In the genomic region with DNA sequence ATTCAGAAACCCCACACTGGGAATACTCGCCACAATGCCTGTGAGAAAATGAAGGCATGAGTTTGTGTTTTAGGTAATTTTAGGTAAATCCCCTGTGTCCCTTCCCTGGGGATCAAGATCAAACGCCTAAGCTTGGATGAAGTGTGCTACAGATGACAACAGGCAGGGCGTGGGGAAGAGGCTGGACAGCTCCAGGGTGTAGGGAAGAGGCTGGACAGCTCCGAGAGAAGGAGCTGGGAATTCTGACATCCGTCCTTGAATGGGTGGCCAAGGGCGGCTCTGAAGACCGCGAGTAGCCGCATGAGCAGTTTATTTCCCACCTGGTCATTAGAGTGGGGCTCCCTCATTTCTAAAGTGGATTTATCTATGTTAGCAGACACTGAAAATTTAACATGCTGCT, we compare ENCODE assay signal across 1 cellular context.
TF ChIP-seq lines count a peak whose summit lies in the region.

No MANE protein-coding gene starts in this region.

TF ChIP-seq in A549, 52 proteins besides CTCF, POLR2A, EP300 and RAD21 (continued from another document):
- TF ChIP-seq, protein P1, sequence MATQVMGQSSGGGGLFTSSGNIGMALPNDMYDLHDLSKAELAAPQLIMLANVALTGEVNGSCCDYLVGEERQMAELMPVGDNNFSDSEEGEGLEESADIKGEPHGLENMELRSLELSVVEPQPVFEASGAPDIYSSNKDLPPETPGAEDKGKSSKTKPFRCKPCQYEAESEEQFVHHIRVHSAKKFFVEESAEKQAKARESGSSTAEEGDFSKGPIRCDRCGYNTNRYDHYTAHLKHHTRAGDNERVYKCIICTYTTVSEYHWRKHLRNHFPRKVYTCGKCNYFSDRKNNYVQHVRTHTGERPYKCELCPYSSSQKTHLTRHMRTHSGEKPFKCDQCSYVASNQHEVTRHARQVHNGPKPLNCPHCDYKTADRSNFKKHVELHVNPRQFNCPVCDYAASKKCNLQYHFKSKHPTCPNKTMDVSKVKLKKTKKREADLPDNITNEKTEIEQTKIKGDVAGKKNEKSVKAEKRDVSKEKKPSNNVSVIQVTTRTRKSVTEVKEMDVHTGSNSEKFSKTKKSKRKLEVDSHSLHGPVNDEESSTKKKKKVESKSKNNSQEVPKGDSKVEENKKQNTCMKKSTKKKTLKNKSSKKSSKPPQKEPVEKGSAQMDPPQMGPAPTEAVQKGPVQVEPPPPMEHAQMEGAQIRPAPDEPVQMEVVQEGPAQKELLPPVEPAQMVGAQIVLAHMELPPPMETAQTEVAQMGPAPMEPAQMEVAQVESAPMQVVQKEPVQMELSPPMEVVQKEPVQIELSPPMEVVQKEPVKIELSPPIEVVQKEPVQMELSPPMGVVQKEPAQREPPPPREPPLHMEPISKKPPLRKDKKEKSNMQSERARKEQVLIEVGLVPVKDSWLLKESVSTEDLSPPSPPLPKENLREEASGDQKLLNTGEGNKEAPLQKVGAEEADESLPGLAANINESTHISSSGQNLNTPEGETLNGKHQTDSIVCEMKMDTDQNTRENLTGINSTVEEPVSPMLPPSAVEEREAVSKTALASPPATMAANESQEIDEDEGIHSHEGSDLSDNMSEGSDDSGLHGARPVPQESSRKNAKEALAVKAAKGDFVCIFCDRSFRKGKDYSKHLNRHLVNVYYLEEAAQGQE (IDR thresholded peaks at IDR 0.05), result peak; percentile 85
- TF ChIP-seq POLR2AphosphoS2 (conservative IDR thresholded peaks at IDR 0.05; ENCODE audit: low read length), result no peak
- 0 out of 2 replicates have a peak, but pooled peaks have one; percentile 22 for TF ChIP-seq FOXS1 (CRISPR knock-in tag; IDR thresholded peaks at IDR 0.05)
- TF ChIP-seq HOXB5 (CRISPR knock-in tag; IDR thresholded peaks at IDR 0.05), result no peak
- TF ChIP-seq, protein P2, sequence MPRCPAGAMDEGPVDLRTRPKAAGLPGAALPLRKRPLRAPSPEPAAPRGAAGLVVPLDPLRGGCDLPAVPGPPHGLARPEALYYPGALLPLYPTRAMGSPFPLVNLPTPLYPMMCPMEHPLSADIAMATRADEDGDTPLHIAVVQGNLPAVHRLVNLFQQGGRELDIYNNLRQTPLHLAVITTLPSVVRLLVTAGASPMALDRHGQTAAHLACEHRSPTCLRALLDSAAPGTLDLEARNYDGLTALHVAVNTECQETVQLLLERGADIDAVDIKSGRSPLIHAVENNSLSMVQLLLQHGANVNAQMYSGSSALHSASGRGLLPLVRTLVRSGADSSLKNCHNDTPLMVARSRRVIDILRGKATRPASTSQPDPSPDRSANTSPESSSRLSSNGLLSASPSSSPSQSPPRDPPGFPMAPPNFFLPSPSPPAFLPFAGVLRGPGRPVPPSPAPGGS (IDR thresholded peaks at IDR 0.05), result no peak
- TF ChIP-seq, protein P3, sequence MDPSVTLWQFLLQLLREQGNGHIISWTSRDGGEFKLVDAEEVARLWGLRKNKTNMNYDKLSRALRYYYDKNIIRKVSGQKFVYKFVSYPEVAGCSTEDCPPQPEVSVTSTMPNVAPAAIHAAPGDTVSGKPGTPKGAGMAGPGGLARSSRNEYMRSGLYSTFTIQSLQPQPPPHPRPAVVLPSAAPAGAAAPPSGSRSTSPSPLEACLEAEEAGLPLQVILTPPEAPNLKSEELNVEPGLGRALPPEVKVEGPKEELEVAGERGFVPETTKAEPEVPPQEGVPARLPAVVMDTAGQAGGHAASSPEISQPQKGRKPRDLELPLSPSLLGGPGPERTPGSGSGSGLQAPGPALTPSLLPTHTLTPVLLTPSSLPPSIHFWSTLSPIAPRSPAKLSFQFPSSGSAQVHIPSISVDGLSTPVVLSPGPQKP (IDR thresholded peaks at IDR 0.05; ENCODE audit: low read depth, low read length), result no peak
- TF ChIP-seq, protein P4, sequence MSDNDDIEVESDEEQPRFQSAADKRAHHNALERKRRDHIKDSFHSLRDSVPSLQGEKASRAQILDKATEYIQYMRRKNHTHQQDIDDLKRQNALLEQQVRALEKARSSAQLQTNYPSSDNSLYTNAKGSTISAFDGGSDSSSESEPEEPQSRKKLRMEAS (IDR thresholded peaks at IDR 0.05), result no peak
